ENCODE assay signal across 2 cellular contexts in the genomic region with DNA sequence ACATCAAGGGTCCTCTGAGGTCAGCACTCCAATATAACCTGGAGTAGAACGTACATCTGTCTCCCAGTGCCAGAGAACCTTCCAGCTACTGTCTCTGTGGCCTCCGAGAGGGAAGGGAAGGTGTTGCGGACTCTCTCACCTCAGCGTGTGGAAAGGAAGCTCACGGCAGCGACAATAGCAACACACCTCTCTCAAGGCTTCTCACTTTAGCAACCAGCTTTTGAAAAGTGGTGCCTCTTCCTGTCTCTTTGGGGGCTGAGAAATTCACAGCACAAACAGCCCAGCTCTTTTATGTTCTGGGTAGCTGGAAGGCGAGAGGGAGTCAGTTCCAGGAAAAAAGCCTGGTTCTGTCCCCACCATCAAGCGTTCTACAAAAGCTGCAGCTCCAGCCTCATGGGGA.
TF ChIP-seq lines count a peak whose summit lies in the region.

No MANE protein-coding gene starts in this region.

TF ChIP-seq in GM23338, 12 proteins besides CTCF, POLR2A, EP300 and RAD21:
- TF ChIP-seq ZNF114 (CRISPR knock-in tag; IDR thresholded peaks at IDR 0.05) (no peak), POLR2AphosphoS5 (IDR thresholded peaks at IDR 0.05; ENCODE audit: low read depth) (no peak), EZH2 (IDR thresholded peaks at IDR 0.05; ENCODE audit: low read depth, unreplicated experiment) (no peak), CREB1 (CRISPR knock-in tag; IDR thresholded peaks at IDR 0.05; ENCODE audit: low read depth) (no peak), ZNF331 (CRISPR knock-in tag; IDR thresholded peaks at IDR 0.05; ENCODE audit: low read depth) (no peak), STAT1 (IDR thresholded peaks at IDR 0.05; ENCODE audit: unreplicated experiment) (no peak), EZH2phosphoT487 (IDR thresholded peaks at IDR 0.05; ENCODE audit: unreplicated experiment) (no peak)
- TF ChIP-seq, protein P1, sequence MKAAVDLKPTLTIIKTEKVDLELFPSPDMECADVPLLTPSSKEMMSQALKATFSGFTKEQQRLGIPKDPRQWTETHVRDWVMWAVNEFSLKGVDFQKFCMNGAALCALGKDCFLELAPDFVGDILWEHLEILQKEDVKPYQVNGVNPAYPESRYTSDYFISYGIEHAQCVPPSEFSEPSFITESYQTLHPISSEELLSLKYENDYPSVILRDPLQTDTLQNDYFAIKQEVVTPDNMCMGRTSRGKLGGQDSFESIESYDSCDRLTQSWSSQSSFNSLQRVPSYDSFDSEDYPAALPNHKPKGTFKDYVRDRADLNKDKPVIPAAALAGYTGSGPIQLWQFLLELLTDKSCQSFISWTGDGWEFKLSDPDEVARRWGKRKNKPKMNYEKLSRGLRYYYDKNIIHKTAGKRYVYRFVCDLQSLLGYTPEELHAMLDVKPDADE (IDR thresholded peaks at IDR 0.05): no peak
- TF ChIP-seq, protein P2, sequence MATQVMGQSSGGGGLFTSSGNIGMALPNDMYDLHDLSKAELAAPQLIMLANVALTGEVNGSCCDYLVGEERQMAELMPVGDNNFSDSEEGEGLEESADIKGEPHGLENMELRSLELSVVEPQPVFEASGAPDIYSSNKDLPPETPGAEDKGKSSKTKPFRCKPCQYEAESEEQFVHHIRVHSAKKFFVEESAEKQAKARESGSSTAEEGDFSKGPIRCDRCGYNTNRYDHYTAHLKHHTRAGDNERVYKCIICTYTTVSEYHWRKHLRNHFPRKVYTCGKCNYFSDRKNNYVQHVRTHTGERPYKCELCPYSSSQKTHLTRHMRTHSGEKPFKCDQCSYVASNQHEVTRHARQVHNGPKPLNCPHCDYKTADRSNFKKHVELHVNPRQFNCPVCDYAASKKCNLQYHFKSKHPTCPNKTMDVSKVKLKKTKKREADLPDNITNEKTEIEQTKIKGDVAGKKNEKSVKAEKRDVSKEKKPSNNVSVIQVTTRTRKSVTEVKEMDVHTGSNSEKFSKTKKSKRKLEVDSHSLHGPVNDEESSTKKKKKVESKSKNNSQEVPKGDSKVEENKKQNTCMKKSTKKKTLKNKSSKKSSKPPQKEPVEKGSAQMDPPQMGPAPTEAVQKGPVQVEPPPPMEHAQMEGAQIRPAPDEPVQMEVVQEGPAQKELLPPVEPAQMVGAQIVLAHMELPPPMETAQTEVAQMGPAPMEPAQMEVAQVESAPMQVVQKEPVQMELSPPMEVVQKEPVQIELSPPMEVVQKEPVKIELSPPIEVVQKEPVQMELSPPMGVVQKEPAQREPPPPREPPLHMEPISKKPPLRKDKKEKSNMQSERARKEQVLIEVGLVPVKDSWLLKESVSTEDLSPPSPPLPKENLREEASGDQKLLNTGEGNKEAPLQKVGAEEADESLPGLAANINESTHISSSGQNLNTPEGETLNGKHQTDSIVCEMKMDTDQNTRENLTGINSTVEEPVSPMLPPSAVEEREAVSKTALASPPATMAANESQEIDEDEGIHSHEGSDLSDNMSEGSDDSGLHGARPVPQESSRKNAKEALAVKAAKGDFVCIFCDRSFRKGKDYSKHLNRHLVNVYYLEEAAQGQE (IDR thresholded peaks at IDR 0.05; ENCODE audit: unreplicated experiment): no peak
- TF ChIP-seq, protein P3, sequence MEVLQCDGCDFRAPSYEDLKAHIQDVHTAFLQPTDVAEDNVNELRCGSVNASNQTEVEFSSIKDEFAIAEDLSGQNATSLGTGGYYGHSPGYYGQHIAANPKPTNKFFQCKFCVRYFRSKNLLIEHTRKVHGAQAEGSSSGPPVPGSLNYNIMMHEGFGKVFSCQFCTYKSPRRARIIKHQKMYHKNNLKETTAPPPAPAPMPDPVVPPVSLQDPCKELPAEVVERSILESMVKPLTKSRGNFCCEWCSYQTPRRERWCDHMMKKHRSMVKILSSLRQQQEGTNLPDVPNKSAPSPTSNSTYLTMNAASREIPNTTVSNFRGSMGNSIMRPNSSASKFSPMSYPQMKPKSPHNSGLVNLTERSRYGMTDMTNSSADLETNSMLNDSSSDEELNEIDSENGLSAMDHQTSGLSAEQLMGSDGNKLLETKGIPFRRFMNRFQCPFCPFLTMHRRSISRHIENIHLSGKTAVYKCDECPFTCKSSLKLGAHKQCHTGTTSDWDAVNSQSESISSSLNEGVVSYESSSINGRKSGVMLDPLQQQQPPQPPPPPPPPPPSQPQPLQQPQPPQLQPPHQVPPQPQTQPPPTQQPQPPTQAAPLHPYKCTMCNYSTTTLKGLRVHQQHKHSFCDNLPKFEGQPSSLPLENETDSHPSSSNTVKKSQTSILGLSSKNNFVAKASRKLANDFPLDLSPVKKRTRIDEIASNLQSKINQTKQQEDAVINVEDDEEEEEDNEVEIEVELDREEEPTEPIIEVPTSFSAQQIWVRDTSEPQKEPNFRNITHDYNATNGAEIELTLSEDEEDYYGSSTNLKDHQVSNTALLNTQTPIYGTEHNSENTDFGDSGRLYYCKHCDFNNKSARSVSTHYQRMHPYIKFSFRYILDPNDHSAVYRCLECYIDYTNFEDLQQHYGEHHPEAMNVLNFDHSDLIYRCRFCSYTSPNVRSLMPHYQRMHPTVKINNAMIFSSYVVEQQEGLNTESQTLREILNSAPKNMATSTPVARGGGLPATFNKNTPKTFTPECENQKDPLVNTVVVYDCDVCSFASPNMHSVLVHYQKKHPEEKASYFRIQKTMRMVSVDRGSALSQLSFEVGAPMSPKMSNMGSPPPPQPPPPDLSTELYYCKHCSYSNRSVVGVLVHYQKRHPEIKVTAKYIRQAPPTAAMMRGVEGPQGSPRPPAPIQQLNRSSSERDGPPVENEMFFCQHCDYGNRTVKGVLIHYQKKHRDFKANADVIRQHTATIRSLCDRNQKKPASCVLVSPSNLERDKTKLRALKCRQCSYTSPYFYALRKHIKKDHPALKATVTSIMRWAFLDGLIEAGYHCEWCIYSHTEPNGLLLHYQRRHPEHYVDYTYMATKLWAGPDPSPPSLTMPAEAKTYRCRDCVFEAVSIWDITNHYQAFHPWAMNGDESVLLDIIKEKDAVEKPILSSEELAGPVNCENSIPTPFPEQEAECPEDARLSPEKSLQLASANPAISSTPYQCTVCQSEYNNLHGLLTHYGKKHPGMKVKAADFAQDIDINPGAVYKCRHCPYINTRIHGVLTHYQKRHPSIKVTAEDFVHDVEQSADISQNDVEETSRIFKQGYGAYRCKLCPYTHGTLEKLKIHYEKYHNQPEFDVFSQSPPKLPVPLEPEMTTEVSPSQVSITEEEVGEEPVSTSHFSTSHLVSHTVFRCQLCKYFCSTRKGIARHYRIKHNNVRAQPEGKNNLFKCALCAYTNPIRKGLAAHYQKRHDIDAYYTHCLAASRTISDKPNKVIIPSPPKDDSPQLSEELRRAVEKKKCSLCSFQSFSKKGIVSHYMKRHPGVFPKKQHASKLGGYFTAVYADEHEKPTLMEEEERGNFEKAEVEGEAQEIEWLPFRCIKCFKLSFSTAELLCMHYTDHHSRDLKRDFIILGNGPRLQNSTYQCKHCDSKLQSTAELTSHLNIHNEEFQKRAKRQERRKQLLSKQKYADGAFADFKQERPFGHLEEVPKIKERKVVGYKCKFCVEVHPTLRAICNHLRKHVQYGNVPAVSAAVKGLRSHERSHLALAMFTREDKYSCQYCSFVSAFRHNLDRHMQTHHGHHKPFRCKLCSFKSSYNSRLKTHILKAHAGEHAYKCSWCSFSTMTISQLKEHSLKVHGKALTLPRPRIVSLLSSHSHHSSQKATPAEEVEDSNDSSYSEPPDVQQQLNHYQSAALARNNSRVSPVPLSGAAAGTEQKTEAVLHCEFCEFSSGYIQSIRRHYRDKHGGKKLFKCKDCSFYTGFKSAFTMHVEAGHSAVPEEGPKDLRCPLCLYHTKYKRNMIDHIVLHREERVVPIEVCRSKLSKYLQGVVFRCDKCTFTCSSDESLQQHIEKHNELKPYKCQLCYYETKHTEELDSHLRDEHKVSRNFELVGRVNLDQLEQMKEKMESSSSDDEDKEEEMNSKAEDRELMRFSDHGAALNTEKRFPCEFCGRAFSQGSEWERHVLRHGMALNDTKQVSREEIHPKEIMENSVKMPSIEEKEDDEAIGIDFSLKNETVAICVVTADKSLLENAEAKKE (CRISPR knock-in tag; IDR thresholded peaks at IDR 0.05): no peak

TF ChIP-seq in H1, 55 proteins besides CTCF, POLR2A, EP300 and RAD21:
- TF ChIP-seq EGR1 (IDR thresholded peaks at IDR 0.05; ENCODE audit: borderline replicate concordance, low read depth, low read length): no peak
- TF ChIP-seq, protein P4, sequence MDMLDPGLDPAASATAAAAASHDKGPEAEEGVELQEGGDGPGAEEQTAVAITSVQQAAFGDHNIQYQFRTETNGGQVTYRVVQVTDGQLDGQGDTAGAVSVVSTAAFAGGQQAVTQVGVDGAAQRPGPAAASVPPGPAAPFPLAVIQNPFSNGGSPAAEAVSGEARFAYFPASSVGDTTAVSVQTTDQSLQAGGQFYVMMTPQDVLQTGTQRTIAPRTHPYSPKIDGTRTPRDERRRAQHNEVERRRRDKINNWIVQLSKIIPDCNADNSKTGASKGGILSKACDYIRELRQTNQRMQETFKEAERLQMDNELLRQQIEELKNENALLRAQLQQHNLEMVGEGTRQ (IDR thresholded peaks at IDR 0.05; ENCODE audit: low read length): no peak
